In the genomic region with DNA sequence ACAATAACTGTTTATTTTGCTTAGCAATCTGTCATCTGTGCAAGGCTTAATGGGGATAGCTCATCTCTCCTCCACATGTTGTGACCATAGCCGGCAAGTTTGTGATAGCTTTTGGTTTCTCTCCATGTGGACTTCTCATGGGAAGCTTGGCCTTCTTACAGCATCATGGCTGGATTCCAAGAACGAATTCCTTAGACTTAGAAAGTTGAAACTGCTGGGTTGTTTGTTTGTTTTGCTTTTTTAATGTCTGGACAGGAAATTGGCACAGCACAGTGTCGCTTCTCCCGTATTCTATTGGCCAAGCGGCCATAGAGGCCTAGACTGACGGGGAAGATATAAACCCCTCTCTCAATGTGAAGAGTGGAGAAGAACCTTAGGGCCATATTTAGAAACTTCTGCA, we compare ENCODE assay signal across 17 cellular contexts.
DNase-seq lines count a peak whose midpoint lies in the region; ATAC-seq and TF ChIP-seq lines count a peak whose summit lies in the region.
"Had no signal": no experiment of that assay in that cellular context is flagged by ENCODE, and none has a peak within 500 bp of the region (broad histone marks: within the 10 kb centered on the region; RNA-seq: fewer than 3 reads in every experiment).

No MANE protein-coding gene starts in this region.

- H3K9ac ChIP-seq in mammary epithelial cell (ENCODE audit: insufficient read depth, low read length), result no peak overlapping the region

- no peaks in the 10 kb centered on the region for H3K9me3 ChIP-seq in mammary epithelial cell (replicated peaks; ENCODE audit: insufficient read depth, low read length)
- no peaks in the 10 kb centered on the region for H3K9me3 ChIP-seq in heart right ventricle
- H3K9me3 ChIP-seq: right lobe of liver had no signal

- TF ChIP-seq CTCF in LNCaP clone FGC (IDR thresholded peaks at IDR 0.05; ENCODE audit: control insufficient read depth, extremely low read depth, insufficient read depth) (no peak), mammary epithelial cell (conservative IDR thresholded peaks at IDR 0.05 in 1 of 2, IDR thresholded peaks at IDR 0.05 in 1 of 2; ENCODE audit: extremely low read depth in 1 of 2, insufficient read depth in 1 of 2, low read depth in 1 of 2, low read length in 2 of 2) (no peak), heart right ventricle (IDR thresholded peaks at IDR 0.05) (no peak)

- in situ Hi-C loops in mammary epithelial cell (cut with MboI; ENCODE audit: low sequenced_read_pairs in 2 of 2), result no loop called here

- WGBS in mammary epithelial cell (ENCODE audit: low coverage, missing lambda C conversion rate), result 73% methylated on average over 5 of the region's 6 CpGs
- whole genome bisulfite sequencing in heart right ventricle, 2 donors, result 47 to 52% methylated on average over 6 of the region's 6 CpGs

- peak overlapping the region; percentile 27 for H2AFZ ChIP-seq in mammary epithelial cell (ENCODE audit: low read depth, low read length)

- no peak overlapping the region for H3K4me3 ChIP-seq in LNCaP clone FGC (ENCODE audit: low read depth, low read length)
- H3K4me3 ChIP-seq in mammary epithelial cell (replicated peaks in 1 of 3; ENCODE audit: insufficient read depth in 1 of 3, low read depth in 2 of 3, low read length in 3 of 3), result no peak overlapping the region
- H3K4me3 ChIP-seq in heart right ventricle, result no peak overlapping the region
- H3K4me3 ChIP-seq: GM12878, right lobe of liver had no signal

- no peaks in the 10 kb centered on the region for H4K20me1 ChIP-seq in mammary epithelial cell (ENCODE audit: insufficient read depth, low read length)

- ATAC-seq in heart right ventricle (peak in 7 of 8 donors; percentile 46 to 84 (median 57)), HG03025 (IDR thresholded peaks at IDR 0.05; ENCODE audit: low FRiP score, unreplicated experiment) (no peak), HG02840 (IDR thresholded peaks at IDR 0.05; ENCODE audit: low FRiP score, unreplicated experiment) (no peak)
- ATAC-seq: GM12878 had no signal

- BruUV-seq in mammary epithelial cell (replicated peaks; lab: Mats Ljungman, UMichigan), result no TSS peak

- H3K27me3 ChIP-seq in mammary epithelial cell (ENCODE audit: insufficient read depth, low read length), result no peaks in the 10 kb centered on the region
- H3K27me3 ChIP-seq in heart right ventricle, result no peaks in the 10 kb centered on the region
- H3K27me3 ChIP-seq: right lobe of liver had no signal

- dilution Hi-C loops in mammary epithelial cell (cut with HindIII; ENCODE audit: low sequenced_read_pairs), result no loop called here

- no peaks in the 10 kb centered on the region for H3K79me2 ChIP-seq in mammary epithelial cell (ENCODE audit: insufficient read depth, low read length)

- H3K27ac ChIP-seq in mammary epithelial cell (ENCODE audit: insufficient read depth, low read depth, low read length) (no peak overlapping the region), heart right ventricle (peak overlapping the region in 1 of 10 donors; percentile 11)
- H3K27ac ChIP-seq: right lobe of liver had no signal

- CTCF ChIA-PET in mammary epithelial cell (lab: Charles Lee; ENCODE audit: low non-redundant PET), result no interaction called here

- DNase-seq in LNCaP clone FGC (ENCODE audit: low read depth), result peak; percentile 40
- DNase-seq in mammary epithelial cell, result no peak
- DNase-seq in heart right ventricle, result peak in 1 of 2 donors; percentile 35
- peak; percentile 78 for DNase-seq in renal cortical epithelial cell (ENCODE audit: low read depth)
- no peak for DNase-seq in NCI-H2029 (lab: John Stamatoyannopoulos, UW)
- no peak for DNase-seq in NOMO-1 treated with DMSO at 0.1 percent for 48 hours (lab: John Stamatoyannopoulos, UW; ENCODE audit: unreplicated experiment)
- DNase-seq: activated CD4-positive, CD25-positive, alpha-beta regulatory T cell; Calu3; cerebellar nuclear complex; head of caudate nucleus; MV-4-11; NCI-H187 treated with DMSO at 0.1 percent for 48 hours; right lobe of liver; stimulated activated CD4-positive, alpha-beta T cell treated with anti-CD3 and anti-CD28 coated beads, Interleukin-2, amount 100 ng/mL, for 24 hours had no signal

- H3K4me2 ChIP-seq in mammary epithelial cell (ENCODE audit: insufficient read depth, low read depth, low read length), result no peak overlapping the region

- intact Hi-C loops in mammary epithelial cell (cut with micrococcal nuclease) (no loop called here), heart right ventricle (cut with DNase I) (no loop called here)

- peaks cover 14% of the 10 kb centered on the region for H3K4me1 ChIP-seq in mammary epithelial cell (ENCODE audit: insufficient read depth, low read length)
- peaks cover 0 to 10% (median 0%) of the 10 kb centered on the region in 9 donors for H3K4me1 ChIP-seq in heart right ventricle
- H3K4me1 ChIP-seq: right lobe of liver had no signal

- H3K36me3 ChIP-seq in mammary epithelial cell (ENCODE audit: insufficient read depth, low read length) (no peaks in the 10 kb centered on the region), heart right ventricle (no peaks in the 10 kb centered on the region)
- H3K36me3 ChIP-seq: right lobe of liver had no signal

Comparison
In these comparisons a context has a peak if more than half of its experiments do, and no peak if none do; other contexts are left out.
1. DNase-seq: peak in LNCaP clone FGC (single experiment) and renal cortical epithelial cell (single experiment); none in mammary epithelial cell (single experiment), NCI-H2029 (single experiment) and NOMO-1 treated with DMSO at 0.1 percent for 48 hours (single experiment).
2. ATAC-seq: peak in heart right ventricle (7 of 8); none in HG03025 (single experiment) and HG02840 (single experiment).